ENCODE assay signal across 1 cellular context in the genomic region with DNA sequence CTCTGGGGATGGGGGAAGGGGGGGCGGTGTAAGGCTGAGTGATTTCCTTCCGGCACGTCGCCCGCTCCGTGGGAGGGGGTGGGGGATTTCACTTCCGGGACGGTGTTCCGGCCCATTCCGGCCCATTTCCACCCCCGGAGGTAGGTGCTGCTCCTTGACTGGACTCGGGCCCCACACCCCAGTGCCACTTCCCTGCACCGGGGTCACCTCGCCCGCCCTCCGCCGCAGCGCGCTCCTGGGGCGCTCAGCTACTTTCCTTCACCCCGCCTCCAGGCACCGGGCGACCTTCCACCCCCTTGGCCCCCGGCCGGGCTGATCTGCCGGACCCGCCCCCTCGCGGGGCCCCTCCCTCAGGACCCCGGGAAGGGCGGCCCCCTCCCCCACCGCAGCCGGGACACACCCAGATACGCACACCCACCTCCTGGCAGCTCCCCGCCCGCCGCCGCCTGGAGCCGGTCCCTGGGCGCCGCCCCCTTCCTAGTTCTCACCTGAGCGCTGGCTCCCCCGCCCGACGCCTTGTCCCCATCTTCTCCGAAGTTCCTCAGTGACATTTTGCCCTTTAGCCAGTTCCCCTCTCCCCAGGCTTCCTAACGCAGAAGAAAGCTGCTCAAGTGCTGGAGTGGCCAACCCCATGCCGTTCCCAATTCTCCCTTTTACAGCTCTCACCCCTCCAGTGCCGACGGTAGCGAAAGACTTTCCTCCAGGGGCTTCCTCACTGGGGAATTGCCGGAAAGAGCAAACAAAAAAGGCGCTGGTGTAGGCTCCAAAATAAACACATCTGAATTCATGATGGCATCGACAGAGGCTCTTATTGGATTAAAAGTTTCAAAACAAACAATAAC.
TF ChIP-seq lines count a peak whose summit lies in the region.

A gene with protein sequence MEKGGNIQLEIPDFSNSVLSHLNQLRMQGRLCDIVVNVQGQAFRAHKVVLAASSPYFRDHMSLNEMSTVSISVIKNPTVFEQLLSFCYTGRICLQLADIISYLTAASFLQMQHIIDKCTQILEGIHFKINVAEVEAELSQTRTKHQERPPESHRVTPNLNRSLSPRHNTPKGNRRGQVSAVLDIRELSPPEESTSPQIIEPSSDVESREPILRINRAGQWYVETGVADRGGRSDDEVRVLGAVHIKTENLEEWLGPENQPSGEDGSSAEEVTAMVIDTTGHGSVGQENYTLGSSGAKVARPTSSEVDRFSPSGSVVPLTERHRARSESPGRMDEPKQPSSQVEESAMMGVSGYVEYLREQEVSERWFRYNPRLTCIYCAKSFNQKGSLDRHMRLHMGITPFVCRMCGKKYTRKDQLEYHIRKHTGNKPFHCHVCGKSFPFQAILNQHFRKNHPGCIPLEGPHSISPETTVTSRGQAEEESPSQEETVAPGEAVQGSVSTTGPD (plus strand): TSS at position 115 of the 842 bp plus-strand sequence. CDS start 1,846 bp downstream, outside the sequence.

TF ChIP-seq in HepG2, 621 proteins besides CTCF, POLR2A, EP300 and RAD21 (continued from another document and continues in another):
- TF ChIP-seq TRAFD1 (CRISPR knock-in tag; IDR thresholded peaks at IDR 0.05; ENCODE audit: borderline replicate concordance) (no peak; the same call in 1 of the 2 replicates), ESRRA (CRISPR knock-in tag; IDR thresholded peaks at IDR 0.05; ENCODE audit: low read depth) (0 out of 2 replicates have a peak, but pooled peaks have one; percentile 17), NKX3-1 (CRISPR knock-in tag; IDR thresholded peaks at IDR 0.05) (no peak), ZNF572 (CRISPR knock-in tag; IDR thresholded peaks at IDR 0.05) (0 out of 2 replicates have a peak, but pooled peaks have one; percentile 28), MYPOP (CRISPR knock-in tag; IDR thresholded peaks at IDR 0.05) (peak; percentile 45; the same call in 1 of the 2 replicates), TCF12 (IDR thresholded peaks at IDR 0.05) (no peak), TCF12 (CRISPR knock-in tag; IDR thresholded peaks at IDR 0.05) (0 out of 2 replicates have a peak, but pooled peaks have one; percentile 81), ZNF792 (CRISPR knock-in tag; IDR thresholded peaks at IDR 0.05) (peak; percentile 59), ZNF251 (CRISPR knock-in tag; IDR thresholded peaks at IDR 0.05) (no peak), ETV6 (CRISPR knock-in tag; conservative IDR thresholded peaks at IDR 0.05) (peak; percentile 97), TAF15 (IDR thresholded peaks at IDR 0.05; ENCODE audit: low read depth, low read length, poor library complexity, severe bottlenecking) (no peak), ZFY (CRISPR knock-in tag; IDR thresholded peaks at IDR 0.05) (peak; percentile 77), GABPB1 (CRISPR knock-in tag; IDR thresholded peaks at IDR 0.05) (peak; percentile 96), TBP (CRISPR knock-in tag; IDR thresholded peaks at IDR 0.05) (no peak), AKAP8 (CRISPR knock-in tag; IDR thresholded peaks at IDR 0.05) (no peak; the same call in 1 of the 2 replicates), MIER3 (CRISPR knock-in tag; IDR thresholded peaks at IDR 0.05; ENCODE audit: borderline replicate concordance) (no peak), ZFP37 (CRISPR knock-in tag; IDR thresholded peaks at IDR 0.05; ENCODE audit: borderline replicate concordance) (peak; percentile 65; the same call in 1 of the 2 replicates), HNF4G (IDR thresholded peaks at IDR 0.05; ENCODE audit: borderline replicate concordance, low read depth, low read length) (0 out of 2 replicates have a peak, but pooled peaks have one; percentile 38), HNF4G (CRISPR knock-in tag; IDR thresholded peaks at IDR 0.05; ENCODE audit: borderline replicate concordance, low read depth) (no peak), ATF4 (CRISPR knock-in tag; IDR thresholded peaks at IDR 0.05) (no peak), ZNF609 (CRISPR knock-in tag; IDR thresholded peaks at IDR 0.05; ENCODE audit: borderline replicate concordance) (peak; percentile 26; the same call in 1 of the 2 replicates), KLF13 (CRISPR knock-in tag; IDR thresholded peaks at IDR 0.05) (no peak), MXD1 (CRISPR knock-in tag; IDR thresholded peaks at IDR 0.05) (peak; percentile 81), KDM4B (CRISPR knock-in tag; IDR thresholded peaks at IDR 0.05) (no peak), EED (CRISPR knock-in tag; IDR thresholded peaks at IDR 0.05) (0 out of 2 replicates have a peak, but pooled peaks have one; percentile 45), PPARG (CRISPR knock-in tag; conservative IDR thresholded peaks at IDR 0.05) (peak; percentile 90), ZFP36L1 (CRISPR knock-in tag; IDR thresholded peaks at IDR 0.05) (peak; percentile 5; the same call in 1 of the 2 replicates)
- TF ChIP-seq, protein P1, sequence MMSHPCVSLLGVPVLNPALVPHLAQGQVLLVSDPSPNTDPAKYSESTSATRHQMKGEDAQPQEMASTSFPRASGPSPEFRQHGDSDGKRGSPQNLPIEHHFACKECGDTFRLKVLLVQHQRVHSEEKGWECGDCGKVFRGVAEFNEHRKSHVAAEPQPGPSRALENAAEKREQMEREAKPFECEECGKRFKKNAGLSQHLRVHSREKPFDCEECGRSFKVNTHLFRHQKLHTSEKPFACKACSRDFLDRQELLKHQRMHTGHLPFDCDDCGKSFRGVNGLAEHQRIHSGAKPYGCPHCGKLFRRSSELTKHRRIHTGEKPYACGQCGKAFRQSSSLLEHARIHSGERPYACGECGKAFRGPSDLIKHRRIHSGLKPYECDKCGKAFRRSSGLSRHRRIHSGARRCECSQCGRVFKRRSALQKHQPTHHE (CRISPR knock-in tag; IDR thresholded peaks at IDR 0.05; ENCODE audit: borderline replicate concordance), result peak; percentile 50; the same call in 1 of the 2 replicates
- TF ChIP-seq, protein P2, sequence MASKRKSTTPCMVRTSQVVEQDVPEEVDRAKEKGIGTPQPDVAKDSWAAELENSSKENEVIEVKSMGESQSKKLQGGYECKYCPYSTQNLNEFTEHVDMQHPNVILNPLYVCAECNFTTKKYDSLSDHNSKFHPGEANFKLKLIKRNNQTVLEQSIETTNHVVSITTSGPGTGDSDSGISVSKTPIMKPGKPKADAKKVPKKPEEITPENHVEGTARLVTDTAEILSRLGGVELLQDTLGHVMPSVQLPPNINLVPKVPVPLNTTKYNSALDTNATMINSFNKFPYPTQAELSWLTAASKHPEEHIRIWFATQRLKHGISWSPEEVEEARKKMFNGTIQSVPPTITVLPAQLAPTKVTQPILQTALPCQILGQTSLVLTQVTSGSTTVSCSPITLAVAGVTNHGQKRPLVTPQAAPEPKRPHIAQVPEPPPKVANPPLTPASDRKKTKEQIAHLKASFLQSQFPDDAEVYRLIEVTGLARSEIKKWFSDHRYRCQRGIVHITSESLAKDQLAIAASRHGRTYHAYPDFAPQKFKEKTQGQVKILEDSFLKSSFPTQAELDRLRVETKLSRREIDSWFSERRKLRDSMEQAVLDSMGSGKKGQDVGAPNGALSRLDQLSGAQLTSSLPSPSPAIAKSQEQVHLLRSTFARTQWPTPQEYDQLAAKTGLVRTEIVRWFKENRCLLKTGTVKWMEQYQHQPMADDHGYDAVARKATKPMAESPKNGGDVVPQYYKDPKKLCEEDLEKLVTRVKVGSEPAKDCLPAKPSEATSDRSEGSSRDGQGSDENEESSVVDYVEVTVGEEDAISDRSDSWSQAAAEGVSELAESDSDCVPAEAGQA (IDR thresholded peaks at IDR 0.05; ENCODE audit: low read depth), result 0 out of 2 replicates have a peak, but pooled peaks have one; percentile 9
- TF ChIP-seq, protein P2 (CRISPR knock-in tag; IDR thresholded peaks at IDR 0.05; ENCODE audit: borderline replicate concordance), result no peak; the same call in 1 of the 2 replicates
- TF ChIP-seq, protein P3, sequence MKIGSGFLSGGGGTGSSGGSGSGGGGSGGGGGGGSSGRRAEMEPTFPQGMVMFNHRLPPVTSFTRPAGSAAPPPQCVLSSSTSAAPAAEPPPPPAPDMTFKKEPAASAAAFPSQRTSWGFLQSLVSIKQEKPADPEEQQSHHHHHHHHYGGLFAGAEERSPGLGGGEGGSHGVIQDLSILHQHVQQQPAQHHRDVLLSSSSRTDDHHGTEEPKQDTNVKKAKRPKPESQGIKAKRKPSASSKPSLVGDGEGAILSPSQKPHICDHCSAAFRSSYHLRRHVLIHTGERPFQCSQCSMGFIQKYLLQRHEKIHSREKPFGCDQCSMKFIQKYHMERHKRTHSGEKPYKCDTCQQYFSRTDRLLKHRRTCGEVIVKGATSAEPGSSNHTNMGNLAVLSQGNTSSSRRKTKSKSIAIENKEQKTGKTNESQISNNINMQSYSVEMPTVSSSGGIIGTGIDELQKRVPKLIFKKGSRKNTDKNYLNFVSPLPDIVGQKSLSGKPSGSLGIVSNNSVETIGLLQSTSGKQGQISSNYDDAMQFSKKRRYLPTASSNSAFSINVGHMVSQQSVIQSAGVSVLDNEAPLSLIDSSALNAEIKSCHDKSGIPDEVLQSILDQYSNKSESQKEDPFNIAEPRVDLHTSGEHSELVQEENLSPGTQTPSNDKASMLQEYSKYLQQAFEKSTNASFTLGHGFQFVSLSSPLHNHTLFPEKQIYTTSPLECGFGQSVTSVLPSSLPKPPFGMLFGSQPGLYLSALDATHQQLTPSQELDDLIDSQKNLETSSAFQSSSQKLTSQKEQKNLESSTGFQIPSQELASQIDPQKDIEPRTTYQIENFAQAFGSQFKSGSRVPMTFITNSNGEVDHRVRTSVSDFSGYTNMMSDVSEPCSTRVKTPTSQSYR (CRISPR knock-in tag; IDR thresholded peaks at IDR 0.05; ENCODE audit: borderline replicate concordance), result peak; percentile 82
